1 cellular context compared by ENCODE assay signal in genomic region chr4:140237616-140238352, GRCh38.
A peak's percentile ranks its signal among the peaks of the same experiment; 100 is the strongest.
TF ChIP-seq lines count a peak whose summit lies in the region.

No MANE protein-coding gene starts in this region.

TF ChIP-seq in H1, 55 proteins besides CTCF, POLR2A, EP300 and RAD21 (continued from another document):
- TF ChIP-seq USF2 (IDR thresholded peaks at IDR 0.05; ENCODE audit: low read length) (no peak), KDM4A (IDR thresholded peaks at IDR 0.05; ENCODE audit: low read depth, low read length, severe bottlenecking) (no peak), E2F6 (IDR thresholded peaks at IDR 0.05) (peak; percentile 27), EZH2 (IDR thresholded peaks at IDR 0.05; ENCODE audit: low read depth, low read length, severe bottlenecking) (no peak), HDAC2 (IDR thresholded peaks at IDR 0.05; ENCODE audit: borderline replicate concordance in 1 of 2, low read depth in 2 of 2, low read length in 2 of 2) (0 out of 4 replicates have a peak, but pooled peaks have one; percentile 11 to 37), FOSL1 (IDR thresholded peaks at IDR 0.05; ENCODE audit: insufficient read depth, low read depth, low read length) (no peak), RBBP5 (IDR thresholded peaks at IDR 0.05; ENCODE audit: borderline replicate concordance, low read depth, low read length) (peak; percentile 79), NANOG (IDR thresholded peaks at IDR 0.05; ENCODE audit: insufficient read depth, low read depth, low read length, poor library complexity, severe bottlenecking) (no peak), CREB1 (IDR thresholded peaks at IDR 0.05) (peak; percentile 24; the same call in 1 of the 2 replicates), NRF1 (IDR thresholded peaks at IDR 0.05; ENCODE audit: low read depth, low read length) (no peak), SIN3A (conservative IDR thresholded peaks at IDR 0.05 in 1 of 2, IDR thresholded peaks at IDR 0.05 in 1 of 2; ENCODE audit: low read depth in 1 of 2, low read length in 2 of 2) (0 out of 4 replicates have a peak, but pooled peaks have one; percentile 28 to 64), GTF2F1 (IDR thresholded peaks at IDR 0.05; ENCODE audit: borderline replicate concordance, low read depth, low read length) (no peak), SP4 (IDR thresholded peaks at IDR 0.05; ENCODE audit: low read length) (no peak), BCL11A (IDR thresholded peaks at IDR 0.05; ENCODE audit: low read depth in 2 of 2, low read length in 2 of 2) (no peak), TCF12 (IDR thresholded peaks at IDR 0.05; ENCODE audit: low read depth, low read length) (peak; percentile 40; the same call in 1 of the 2 replicates), POLR2AphosphoS5 (IDR thresholded peaks at IDR 0.05; ENCODE audit: low read depth, low read length) (peak; percentile 51; the same call in 1 of the 2 replicates), TAF7 (optimal IDR thresholded peaks at IDR 0.05; ENCODE audit: borderline replicate concordance, low read depth, low read length) (no peak), RXRA (IDR thresholded peaks at IDR 0.05; ENCODE audit: insufficient read depth, low read depth, low read length) (no peak), MAX (IDR thresholded peaks at IDR 0.05) (peak; percentile 77), KDM1A (IDR thresholded peaks at IDR 0.05; ENCODE audit: borderline replicate concordance, low read length) (no peak), ATF2 (IDR thresholded peaks at IDR 0.05; ENCODE audit: low read length) (no peak), BACH1 (IDR thresholded peaks at IDR 0.05; ENCODE audit: low read length) (no peak), ASH2L (IDR thresholded peaks at IDR 0.05; ENCODE audit: low read length) (peak; percentile 87), YY1 (IDR thresholded peaks at IDR 0.05; ENCODE audit: low read depth, low read length) (peak; percentile 64), PHF8 (conservative IDR thresholded peaks at IDR 0.05; ENCODE audit: low read depth, low read length) (no peak), ATF3 (IDR thresholded peaks at IDR 0.05; ENCODE audit: insufficient read depth, low read depth, low read length) (no peak), TBP (IDR thresholded peaks at IDR 0.05; ENCODE audit: low read depth, low read length) (0 out of 2 replicates have a peak, but pooled peaks have one; percentile 28)
